1 cellular context compared by ENCODE assay signal in the genomic region with DNA sequence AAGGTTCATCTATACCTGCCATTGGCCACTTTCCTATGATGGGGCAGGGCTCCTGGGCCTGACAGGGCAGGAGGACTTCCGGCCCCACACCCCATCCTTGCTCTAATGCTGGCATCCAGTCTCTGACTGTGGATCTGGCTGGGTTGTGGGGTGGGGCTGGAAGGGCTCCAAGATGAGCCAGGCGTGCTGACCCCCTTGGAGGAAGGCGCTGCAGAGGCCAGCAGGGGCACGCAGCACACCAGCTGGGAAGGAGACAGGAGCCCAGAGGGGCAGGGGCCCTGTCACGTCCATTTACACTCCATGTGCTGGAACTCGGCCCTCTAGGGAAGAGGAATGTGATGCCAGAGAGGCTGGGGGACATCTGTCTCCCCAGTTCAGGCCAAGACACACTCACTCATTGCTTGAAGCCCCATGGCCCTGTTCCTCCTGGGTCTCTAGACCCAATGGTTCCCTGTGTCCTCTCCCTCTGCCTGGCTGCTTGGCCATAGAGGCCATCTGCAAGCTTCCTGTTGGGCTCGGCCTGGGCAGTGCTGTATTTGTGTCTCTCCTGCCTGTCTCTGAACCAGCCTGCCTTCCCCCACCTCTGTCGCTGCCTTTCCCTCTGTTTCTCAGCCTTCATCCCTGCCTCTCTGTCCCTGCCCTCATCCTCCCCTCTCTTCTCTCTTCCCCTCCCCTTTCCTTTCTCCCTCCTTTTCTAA.
TF ChIP-seq lines count a peak whose summit lies in the region.

No MANE protein-coding gene starts in this region.

TF ChIP-seq in WTC11, 78 proteins besides CTCF, POLR2A, EP300 and RAD21 (continued from another document):
- no peak for TF ChIP-seq ATF3 (CRISPR knock-in tag; conservative IDR thresholded peaks at IDR 0.05)
- TF ChIP-seq NFYB (CRISPR knock-in tag; conservative IDR thresholded peaks at IDR 0.05; ENCODE audit: low read depth) = no peak
- TF ChIP-seq ARID4B (CRISPR knock-in tag; IDR thresholded peaks at IDR 0.05; ENCODE audit: borderline replicate concordance) = no peak
- TF ChIP-seq MLX (CRISPR knock-in tag; IDR thresholded peaks at IDR 0.05) = no peak
- TF ChIP-seq ATF1 (CRISPR knock-in tag; IDR thresholded peaks at IDR 0.05) = no peak
- no peak for TF ChIP-seq ZNF416 (CRISPR knock-in tag; IDR thresholded peaks at IDR 0.05)
- no peak for TF ChIP-seq JUN (CRISPR knock-in tag; IDR thresholded peaks at IDR 0.05)
- TF ChIP-seq CBFB (CRISPR knock-in tag; IDR thresholded peaks at IDR 0.05; ENCODE audit: low read depth) = no peak
- no peak for TF ChIP-seq KAT7 (CRISPR knock-in tag; IDR thresholded peaks at IDR 0.05; ENCODE audit: borderline replicate concordance)
- no peak for TF ChIP-seq RORB (CRISPR knock-in tag; IDR thresholded peaks at IDR 0.05)
